Comparison of ENCODE assay signal across 8 cellular contexts in genomic region chrX:154370300-154370881, GRCh38. TPM values are rescaled to one million over a fixed set of nuclear protein-coding genes. Genes with fewer than 3 reads are reported as not detected.
DNase-seq lines count a peak whose midpoint lies in the region; ATAC-seq and TF ChIP-seq lines count a peak whose summit lies in the region.

No MANE protein-coding gene starts in this region.

- peak overlapping the region; percentile 79 for H3K4me3 Mint-ChIP-seq in Calu3 (ENCODE audit: low read depth, unreplicated experiment)

- H3K9me3 Mint-ChIP-seq in Calu3 (ENCODE audit: low read depth, unreplicated experiment), result no peaks in the 10 kb centered on the region

- ATAC-seq in HG03095 (IDR thresholded peaks at IDR 0.05; ENCODE audit: unreplicated experiment) (no peak), GM18519 (IDR thresholded peaks at IDR 0.05; ENCODE audit: low FRiP score, unreplicated experiment) (no peak)

- intact Hi-C loops in Calu3 (cut with micrococcal nuclease; ENCODE audit: unreplicated experiment), result no loop called here

- H3K36me3 ChIP-seq in MG63, result peaks cover 48% of the 10 kb centered on the region

- no peak for TF ChIP-seq CTCF in Calu3 (IDR thresholded peaks at IDR 0.05; ENCODE audit: unreplicated experiment)

- H3K4me1 Mint-ChIP-seq in Calu3 (ENCODE audit: low read depth, unreplicated experiment), result peaks cover 9% of the 10 kb centered on the region

- BruUV-seq in Calu3 (replicated peaks; lab: Mats Ljungman, UMichigan), result TSS peak; percentile 47

- DNase-seq in Calu3 (no peak), MG63 (peak; percentile 59), dermis blood vessel endothelial cell (peak; percentile 46), myocyte (ENCODE audit: low read depth) (peak; percentile 50), foreskin melanocyte (no peak), KG1 (lab: John Stamatoyannopoulos, UW) (no peak)

- peak overlapping the region; percentile 92 for H3K27ac Mint-ChIP-seq in Calu3 (ENCODE audit: unreplicated experiment)

- H3K27me3 ChIP-seq in MG63, result no peaks in the 10 kb centered on the region

- CTCF ChIA-PET in Calu3 (lab: Charles Lee), result interaction anchor here (0.6 to 0.8 kb wide), 2 partner anchors 28 to 71 kb away, joined by 3 to 4 read pairs; partner anchors contain the start of gene RPL10

- no peaks in the 10 kb centered on the region for H3K9me3 ChIP-seq in MG63

- H3K36me3 Mint-ChIP-seq in Calu3 (ENCODE audit: insufficient read depth, unreplicated experiment), result peaks cover 91% of the 10 kb centered on the region

- no peaks in the 10 kb centered on the region for H3K27me3 Mint-ChIP-seq in Calu3 (ENCODE audit: unreplicated experiment)

- peak overlapping the region; percentile 81 for H3K4me3 ChIP-seq in MG63

RNA-seq across cellular contexts. Expression of gene FLNA, which starts 4.0 kb away (rescaled TPM):
- 973 and 1,240 TPM in 2 replicates for total RNA-seq in Calu3 (2022)
- 1,037 and 1,563 TPM in 2 replicates for total RNA-seq in MG63 (2014; rRNA removed; shearing (Covaris generic); ENCODE audit: low replicate concordance)
- 1,387 and 2,587 TPM in 2 replicates for total RNA-seq in dermis blood vessel endothelial cell
- 410 and 518 TPM in 2 replicates for total RNA-seq in myocyte
- polyA plus RNA-seq in myocyte (2012), result 1,833 TPM

RNA-seq across cellular contexts. Expression of gene EMD, which starts 8.7 kb away (rescaled TPM):
- total RNA-seq in Calu3 (2022), result 75.1 TPM in 2 replicates
- total RNA-seq in MG63 (2014; rRNA removed; shearing (Covaris generic); ENCODE audit: low replicate concordance), result 48.7 and 62.4 TPM in 2 replicates
- 10.6 and 17.2 TPM in 2 replicates for total RNA-seq in dermis blood vessel endothelial cell
- 43.2 and 53.2 TPM in 2 replicates for total RNA-seq in myocyte
- 70.4 TPM for polyA plus RNA-seq in myocyte (2012)

RNA-seq across cellular contexts. Expression of gene RPL10, which starts 27.8 kb away (rescaled TPM):
- total RNA-seq in Calu3 (2022) (1,458 and 1,495 TPM in 2 replicates), dermis blood vessel endothelial cell (3,745 and 6,057 TPM in 2 replicates), myocyte (2,503 and 3,937 TPM in 2 replicates)
- total RNA-seq in MG63 (2014; rRNA removed; shearing (Covaris generic); ENCODE audit: low replicate concordance), result 2,393 and 3,736 TPM in 2 replicates
- 2,274 TPM for polyA plus RNA-seq in myocyte (2012)

RNA-seq across cellular contexts. Expression of gene DNASE1L1, which starts 38.7 kb away (rescaled TPM):
- total RNA-seq in Calu3 (2022) (28.8 and 30.6 TPM in 2 replicates), dermis blood vessel endothelial cell (105 and 111 TPM in 2 replicates), myocyte (214 and 235 TPM in 2 replicates)
- total RNA-seq in MG63 (2014; rRNA removed; shearing (Covaris generic); ENCODE audit: low replicate concordance), result 20.0 and 21.9 TPM in 2 replicates
- 115 TPM for polyA plus RNA-seq in myocyte (2012)

RNA-seq across cellular contexts. Expression of gene TAFAZZIN, which starts 40.9 kb away (rescaled TPM):
- total RNA-seq in Calu3 (2022), result 55.0 and 56.3 TPM in 2 replicates
- total RNA-seq in MG63 (2014; rRNA removed; shearing (Covaris generic); ENCODE audit: low replicate concordance), result 15.1 and 16.2 TPM in 2 replicates
- total RNA-seq in dermis blood vessel endothelial cell, result 20.8 and 25.9 TPM in 2 replicates
- 36.1 and 41.3 TPM in 2 replicates for total RNA-seq in myocyte
- 33.2 TPM for polyA plus RNA-seq in myocyte (2012)

Comparison
In these comparisons a context has a peak if more than half of its experiments do, and no peak if none do; other contexts are left out.
1. DNase-seq: peak in MG63 (single experiment), dermis blood vessel endothelial cell (single experiment) and myocyte (single experiment); none in Calu3 (single experiment), foreskin melanocyte (single experiment) and KG1 (single experiment).